In the genomic region with DNA sequence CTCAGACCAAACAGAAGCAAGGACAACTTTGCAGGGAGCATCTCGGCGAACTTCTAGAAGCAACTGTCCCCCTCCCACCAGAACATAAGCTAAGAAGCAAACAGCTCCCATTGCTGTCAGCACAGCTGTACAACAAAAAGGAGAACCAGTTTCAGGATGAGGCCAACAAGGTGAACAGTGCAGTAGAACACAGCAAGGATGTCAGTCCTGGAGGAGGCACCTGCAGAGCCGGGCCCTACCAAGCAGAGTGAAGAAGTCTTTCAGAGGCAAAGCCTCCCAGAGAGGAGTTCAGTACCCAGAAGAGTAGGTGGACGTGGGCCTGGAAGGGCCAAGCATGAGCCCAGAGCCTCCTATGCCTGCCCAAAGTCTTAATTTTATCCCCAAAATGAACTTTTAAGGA, we compare ENCODE assay signal across 8 cellular contexts. TPM values are rescaled to one million over a fixed set of nuclear protein-coding genes. Genes with fewer than 3 reads are reported as not detected.
DNase-seq lines count a peak whose midpoint lies in the region; ATAC-seq and TF ChIP-seq lines count a peak whose summit lies in the region.

No MANE protein-coding gene starts in this region.

- H3K4me3 ChIP-seq in AG10803 (ENCODE audit: low read length) (peak overlapping the region; percentile 93; the same call in 1 of the 2 replicates), GM23248 (peak overlapping the region; percentile 88; the same call in 1 of the 2 replicates)

- H3K9me3 Mint-ChIP-seq in activated CD4-positive, alpha-beta memory T cell treated with anti-CD3 and anti-CD28 coated beads, Interleukin-2, amount 10 ng/mL, durations not matched to agents 7 days and 5 days: no peaks in the 10 kb centered on the region

- peaks cover 24% of the 10 kb centered on the region for H3K79me2 ChIP-seq in GM23248 (ENCODE audit: insufficient read depth)

- no peak for TF ChIP-seq CTCF in AG10803 (conservative IDR thresholded peaks at IDR 0.05; ENCODE audit: low read length)

- no peaks in the 10 kb centered on the region for H3K27me3 ChIP-seq in GM23248 (replicated peaks; ENCODE audit: insufficient read depth)

- H3K9me3 ChIP-seq in GM23248 (ENCODE audit: low read depth): no peaks in the 10 kb centered on the region

- WGBS in GM23248 (ENCODE audit: low coverage in 1 of 2, low lambda C conversion rate in 2 of 2, missing lambda C conversion rate in 2 of 2), 2 experiments: 96 to 98% methylated on average over 4 of the region's 4 CpGs

- H3K27ac Mint-ChIP-seq in activated CD4-positive, alpha-beta memory T cell treated with anti-CD3 and anti-CD28 coated beads, Interleukin-2, amount 10 ng/mL, durations not matched to agents 7 days and 5 days: no peak overlapping the region

- peaks cover 39% of the 10 kb centered on the region for H3K4me1 Mint-ChIP-seq in activated CD4-positive, alpha-beta memory T cell treated with anti-CD3 and anti-CD28 coated beads, Interleukin-2, amount 10 ng/mL, durations not matched to agents 7 days and 5 days

- H3F3A ChIP-seq in GM23248 (ENCODE audit: insufficient read depth): no peaks in the 10 kb centered on the region

- ATAC-seq in GM18870 (IDR thresholded peaks at IDR 0.05; ENCODE audit: unreplicated experiment) (no peak), GM18519 (IDR thresholded peaks at IDR 0.05; ENCODE audit: low FRiP score, unreplicated experiment) (no peak)

- H3K36me3 Mint-ChIP-seq in activated CD4-positive, alpha-beta memory T cell treated with anti-CD3 and anti-CD28 coated beads, Interleukin-2, amount 10 ng/mL, durations not matched to agents 7 days and 5 days (ENCODE audit: low read depth): peaks cover 11% of the 10 kb centered on the region

- no peak for DNase-seq in AG10803 (ENCODE audit: low read depth)
- DNase-seq in GM23248: no peak
- DNase-seq in activated CD4-positive, alpha-beta memory T cell treated with anti-CD3 and anti-CD28 coated beads, Interleukin-2, amount 10 ng/mL, durations not matched to agents 7 days and 5 days: no peak
- DNase-seq in kidney tubule cell (ENCODE audit: low spot score): peak; percentile 4
- DNase-seq in HT-29 (ENCODE audit: low spot score): no peak
- no peak for DNase-seq in GF-D8 (lab: John Stamatoyannopoulos, UW)

- no peaks in the 10 kb centered on the region for H4K20me1 ChIP-seq in GM23248 (ENCODE audit: insufficient read depth)

- peak overlapping the region; percentile 89 for H3K4me2 ChIP-seq in GM23248 (ENCODE audit: unreplicated experiment)

- no peaks in the 10 kb centered on the region for H3K9me2 ChIP-seq in GM23248 (ENCODE audit: insufficient read depth)

- POLR2A ChIA-PET in activated CD4-positive, alpha-beta memory T cell treated with anti-CD3 and anti-CD28 coated beads, Interleukin-2, amount 10 ng/mL, durations not matched to agents 7 days and 5 days (lab: Charles Lee): interaction anchor here (1.5 to 4.0 kb wide), 2 partner anchors 47 to 539 kb away, joined by 3 to 41 read pairs; partner anchors contain the start of genes DTYMK and MTERF4

- CTCF ChIA-PET in activated CD4-positive, alpha-beta memory T cell treated with anti-CD3 and anti-CD28 coated beads, Interleukin-2, amount 10 ng/mL, durations not matched to agents 7 days and 5 days (lab: Charles Lee): interaction anchor here (1.2 to 2.7 kb wide), 3 partner anchors 70 to 539 kb away, joined by 3 to 6 read pairs (median 4); partner anchors contain the start of gene DTYMK

- peak overlapping the region; percentile 88 for H3K9ac ChIP-seq in GM23248

- 0 out of 2 replicates have a peak, but pooled peaks cover 4% of the 10 kb centered on the region for H3K4me1 ChIP-seq in GM23248 (ENCODE audit: insufficient read depth)

- peak overlapping the region; percentile 92 for H3K4me3 Mint-ChIP-seq in activated CD4-positive, alpha-beta memory T cell treated with anti-CD3 and anti-CD28 coated beads, Interleukin-2, amount 10 ng/mL, durations not matched to agents 7 days and 5 days

- no peaks in the 10 kb centered on the region for H3K27me3 Mint-ChIP-seq in activated CD4-positive, alpha-beta memory T cell treated with anti-CD3 and anti-CD28 coated beads, Interleukin-2, amount 10 ng/mL, durations not matched to agents 7 days and 5 days

- no peak overlapping the region for H3K27ac ChIP-seq in GM23248

- in situ Hi-C loops in GM23248 (cut with MboI): no loop called here

- peak overlapping the region; percentile 91 for H2AFZ ChIP-seq in GM23248

- no peaks in the 10 kb centered on the region for H3K36me3 ChIP-seq in GM23248 (ENCODE audit: low read depth)

RNA-seq across cellular contexts. Expression of gene PASK, which starts 1.0 kb away (rescaled TPM):
- 0.38 and 2.1 TPM in 2 replicates for total RNA-seq in GM23248 (2014; rRNA removed; shearing (Covaris generic))
- 0.56 and 0.91 TPM in 2 replicates for polyA plus RNA-seq in GM23248 (2016; fragmentation: Nextera tagmentation; extraction: Ambion mirVana)
- 10 to 100 TPM; 58.1 to 58.9 TPM for total RNA-seq in activated CD4-positive, alpha-beta memory T cell treated with anti-CD3 and anti-CD28 coated beads, Interleukin-2, amount 10 ng/mL, durations not matched to agents 7 days and 5 days
- total RNA-seq in HT-29 (2014; rRNA removed; shearing (Covaris generic)): 13.4 and 15.9 TPM in 2 replicates

RNA-seq across cellular contexts. Expression of gene PPP1R7, which starts 2.0 kb away (rescaled TPM):
- total RNA-seq in GM23248 (2014; rRNA removed; shearing (Covaris generic)): 44.6 and 53.1 TPM in 2 replicates
- polyA plus RNA-seq in GM23248 (2016; fragmentation: Nextera tagmentation; extraction: Ambion mirVana): 107 and 110 TPM in 2 replicates
- total RNA-seq in activated CD4-positive, alpha-beta memory T cell treated with anti-CD3 and anti-CD28 coated beads, Interleukin-2, amount 10 ng/mL, durations not matched to agents 7 days and 5 days: 100 to 1,000 TPM; 103 to 106 TPM
- 45.6 and 69.6 TPM in 2 replicates for total RNA-seq in HT-29 (2014; rRNA removed; shearing (Covaris generic))

RNA-seq across cellular contexts. Expression of gene ANO7, which starts 40.2 kb away (rescaled TPM):
- 0.22 and 0.38 TPM in 2 replicates for total RNA-seq in GM23248 (2014; rRNA removed; shearing (Covaris generic))
- polyA plus RNA-seq in GM23248 (2016; fragmentation: Nextera tagmentation; extraction: Ambion mirVana): 2.6 TPM in 2 replicates
- total RNA-seq in activated CD4-positive, alpha-beta memory T cell treated with anti-CD3 and anti-CD28 coated beads, Interleukin-2, amount 10 ng/mL, durations not matched to agents 7 days and 5 days: under 1 TPM; 0.53 to 0.91 TPM
- 3.0 and 4.1 TPM in 2 replicates for total RNA-seq in HT-29 (2014; rRNA removed; shearing (Covaris generic))

RNA-seq across cellular contexts. Expression of gene MTERF4, which starts 46.2 kb away (rescaled TPM):
- 21.0 and 39.8 TPM in 2 replicates for total RNA-seq in GM23248 (2014; rRNA removed; shearing (Covaris generic))
- polyA plus RNA-seq in GM23248 (2016; fragmentation: Nextera tagmentation; extraction: Ambion mirVana): 15.1 and 15.8 TPM in 2 replicates
- 10 to 100 TPM; 41.5 to 45.4 TPM for total RNA-seq in activated CD4-positive, alpha-beta memory T cell treated with anti-CD3 and anti-CD28 coated beads, Interleukin-2, amount 10 ng/mL, durations not matched to agents 7 days and 5 days
- 29.0 and 29.8 TPM in 2 replicates for total RNA-seq in HT-29 (2014; rRNA removed; shearing (Covaris generic))
